18 cellular contexts compared by ENCODE assay signal in the genomic region with DNA sequence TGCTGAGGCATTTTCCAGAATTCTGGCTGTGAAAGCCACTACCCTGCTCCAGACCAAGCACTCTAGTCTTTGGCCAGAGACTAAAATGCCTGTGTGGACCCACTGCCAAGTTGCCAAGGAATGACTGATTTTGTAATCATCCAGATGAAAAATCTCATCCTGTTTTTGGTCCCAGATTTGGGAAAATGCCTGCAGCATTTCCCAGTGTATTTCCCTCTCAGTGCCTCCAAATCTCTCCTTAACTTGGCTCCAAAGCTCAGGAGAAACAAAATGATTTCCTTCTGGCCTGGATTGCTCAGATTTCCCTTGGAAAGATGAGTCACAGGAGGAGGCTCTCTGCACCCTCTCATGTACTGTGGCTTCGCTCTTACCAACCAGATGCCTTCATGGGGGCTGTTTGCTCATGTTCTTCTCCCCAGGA.
A peak's percentile ranks its signal among the peaks of the same experiment; 100 is the strongest.
DNase-seq lines count a peak whose midpoint lies in the region; ATAC-seq and TF ChIP-seq lines count a peak whose summit lies in the region.
"Had no signal": no experiment of that assay in that cellular context is flagged by ENCODE, and none has a peak within 500 bp of the region (broad histone marks: within the 10 kb centered on the region; RNA-seq: fewer than 3 reads in every experiment).

No MANE protein-coding gene starts in this region.

- peak overlapping the region in 1 of 2 donors; percentile 21 for H3K27ac ChIP-seq in thoracic aorta
- H3K27ac ChIP-seq: lower lobe of right lung, SK-N-MC, uterus, VCaP had no signal

- TF ChIP-seq CTCF in foreskin fibroblast (IDR thresholded peaks at IDR 0.05; ENCODE audit: low read depth, low read length) (no peak), thoracic aorta (IDR thresholded peaks at IDR 0.05) (no peak)

- DNase-seq in Right ventricle myocardium superior, result no peak
- no peak for DNase-seq in cardiac septum (ENCODE audit: low spot score)
- DNase-seq in astrocyte of the hippocampus (ENCODE audit: low read depth, low spot score), result peak; percentile 5
- peak; percentile 82 to 89 for DNase-seq in foreskin fibroblast
- DNase-seq in thoracic aorta (ENCODE audit: low spot score), result no peak
- no peak for DNase-seq in DMS53 treated with DMSO at 0.1 percent for 48 hours (lab: John Stamatoyannopoulos, UW; ENCODE audit: unreplicated experiment)
- DNase-seq in NK-92 (lab: John Stamatoyannopoulos, UW; ENCODE audit: unreplicated experiment), result no peak
- DNase-seq: activated gamma-delta T cell; Caco-2; central memory CD4-positive, alpha-beta T cell; lower lobe of right lung; nephron progenitor cell; stimulated activated naive B cell treated with anti-CD40 and anti-IgM and Interleukin-4, amounts not matched to agents 10 μg/mL and 1 μg/mL and 100 μg/mL, for 72 hours; uterus had no signal

- peak; percentile 85 for ATAC-seq in Right ventricle myocardium superior (ENCODE audit: poor library complexity)
- ATAC-seq in thoracic aorta (ENCODE audit: insufficient number of reproducible peaks, low FRiP score, low read depth), result peak; percentile 65
- ATAC-seq in HG02884 (IDR thresholded peaks at IDR 0.05; ENCODE audit: unreplicated experiment), result no peak
- ATAC-seq: sciatic nerve; stimulated activated naive B cell treated with anti-CD40 and anti-IgM and Interleukin-4, amounts not matched to agents 10 μg/mL and 1 μg/mL and 100 μg/mL, for 72 hours had no signal

- peaks cover 4% of the 10 kb centered on the region for H3K9me3 ChIP-seq in thoracic aorta
- H3K9me3 ChIP-seq: Caco-2 had no signal

- no peaks in the 10 kb centered on the region for H3K27me3 ChIP-seq in thoracic aorta (replicated peaks; ENCODE audit: insufficient read depth)
- H3K27me3 ChIP-seq: uterus had no signal

- H3K4me3 ChIP-seq in foreskin fibroblast (ENCODE audit: low read depth in 1 of 2, low read length in 2 of 2) (no peak overlapping the region), thoracic aorta (no peak overlapping the region)
- H3K4me3 ChIP-seq: lower lobe of right lung, SK-N-MC, uterus had no signal

- peaks cover 0 to 2% of the 10 kb centered on the region in 2 donors for H3K4me1 ChIP-seq in thoracic aorta (ENCODE audit: control insufficient read depth in 1 of 2, low read depth in 2 of 2)
- H3K4me1 ChIP-seq: Caco-2, lower lobe of right lung, uterus had no signal

- intact Hi-C loops in Right ventricle myocardium superior (cut with DNase I) (no loop called here), cardiac septum (cut with DNase I) (no loop called here)

- H3K36me3 ChIP-seq in thoracic aorta, result no peaks in the 10 kb centered on the region
- H3K36me3 ChIP-seq: lower lobe of right lung, uterus had no signal

Comparison
In these comparisons a context has a peak if more than half of its experiments do, and no peak if none do; other contexts are left out.
1. DNase-seq: peak in astrocyte of the hippocampus (single experiment) and foreskin fibroblast (2 of 2); none in Right ventricle myocardium superior (single experiment), cardiac septum (single experiment), thoracic aorta (single experiment), DMS53 treated with DMSO at 0.1 percent for 48 hours (single experiment) and NK-92 (single experiment).